9 cellular contexts compared by ENCODE assay signal in the genomic region with DNA sequence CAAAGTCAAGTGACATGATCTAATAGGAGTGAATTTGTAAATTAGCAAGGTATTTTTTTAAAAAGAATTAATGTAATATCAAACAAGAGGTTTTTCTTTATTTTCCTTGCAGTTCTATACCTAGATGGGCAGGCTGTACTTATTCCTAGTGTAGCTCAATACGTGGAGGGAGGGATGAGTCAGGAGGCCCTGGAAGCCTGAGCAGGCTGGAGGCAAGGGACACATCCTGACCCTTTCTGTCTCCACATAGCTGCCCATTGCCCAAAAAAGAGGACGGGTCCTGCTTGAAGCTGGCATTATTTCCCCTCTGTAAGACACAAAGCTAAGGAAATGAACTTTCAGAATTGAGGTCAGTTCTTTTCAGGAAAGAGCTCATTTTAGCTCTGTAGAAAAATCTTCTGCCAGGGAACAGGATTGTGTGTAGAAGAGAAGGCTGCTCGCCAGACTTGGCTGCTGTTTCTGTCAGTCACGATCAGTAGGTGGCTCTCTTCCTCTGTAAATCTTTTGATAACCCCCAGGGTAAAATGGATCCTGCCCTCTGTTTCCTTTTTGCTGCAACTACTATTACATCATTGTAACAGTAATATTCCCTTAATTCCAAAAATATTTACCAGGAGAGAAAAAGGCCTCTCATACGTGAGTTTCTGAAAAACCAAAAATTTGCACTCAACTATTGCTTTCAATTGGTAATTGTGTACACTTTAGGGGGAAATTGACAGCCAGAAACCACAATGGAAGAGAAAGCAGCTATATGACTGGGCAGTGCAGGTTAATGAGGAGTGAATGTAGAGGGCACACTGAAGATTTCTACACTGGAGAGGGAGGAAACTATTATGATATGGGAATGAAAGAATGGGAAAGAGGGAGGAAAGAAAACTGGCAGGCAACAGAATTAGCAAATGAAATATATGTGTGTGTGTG. TPM values are rescaled to one million over a fixed set of nuclear protein-coding genes. Genes with fewer than 3 reads are reported as not detected.
DNase-seq lines count a peak whose midpoint lies in the region; ATAC-seq and TF ChIP-seq lines count a peak whose summit lies in the region.
"Had no signal": no experiment of that assay in that cellular context is flagged by ENCODE, and none has a peak within 500 bp of the region (broad histone marks: within the 10 kb centered on the region; RNA-seq: fewer than 3 reads in every experiment).

No MANE protein-coding gene starts in this region.

- H3K36me3 ChIP-seq in NT2/D1 (ENCODE audit: insufficient read depth, insufficient read length, low read length) (no peaks in the 10 kb centered on the region), fibroblast of lung (ENCODE audit: control insufficient read depth, insufficient read depth, low read length) (no peaks in the 10 kb centered on the region), body of pancreas (replicated peaks in 1 of 2; ENCODE audit: insufficient read depth in 1 of 2, low read depth in 2 of 2) (no peaks in the 10 kb centered on the region)

- H3K4me1 ChIP-seq in NT2/D1 (ENCODE audit: insufficient read depth, insufficient read length) (no peaks in the 10 kb centered on the region), fibroblast of lung (ENCODE audit: control insufficient read depth, extremely low read depth, insufficient read depth, low read length) (no peaks in the 10 kb centered on the region), body of pancreas (no peaks in the 10 kb centered on the region)

- no peaks in the 10 kb centered on the region; the same call in 1 of the 2 replicates for H3K9me3 ChIP-seq in NT2/D1 (ENCODE audit: insufficient read depth, low read length)
- H3K9me3 ChIP-seq in fibroblast of lung (ENCODE audit: control insufficient read depth, insufficient read depth, low read depth, low read length) = no peaks in the 10 kb centered on the region
- H3K9me3 ChIP-seq in body of pancreas = no peaks in the 10 kb centered on the region

- peak; percentile 80 for ATAC-seq in GM19035 (IDR thresholded peaks at IDR 0.05; ENCODE audit: unreplicated experiment)
- peak; percentile 79 for ATAC-seq in HG03097 (IDR thresholded peaks at IDR 0.05; ENCODE audit: low FRiP score, unreplicated experiment)
- no peak for ATAC-seq in body of pancreas

- no peak for TF ChIP-seq POLR2A in body of pancreas (IDR thresholded peaks at IDR 0.05)

- H2AFZ ChIP-seq in fibroblast of lung (ENCODE audit: low read length) = no peak overlapping the region

- no peak overlapping the region for H3K9ac ChIP-seq in NT2/D1 (ENCODE audit: insufficient read length, low read depth)
- no peak overlapping the region for H3K9ac ChIP-seq in fibroblast of lung (ENCODE audit: insufficient read depth, low read length)

- no peak overlapping the region for H3K4me3 ChIP-seq in NT2/D1 (ENCODE audit: insufficient read length, low read depth)
- no peak overlapping the region for H3K4me3 ChIP-seq in fibroblast of lung (replicated peaks in 1 of 4; ENCODE audit: control extremely low read depth in 1 of 4, insufficient read depth in 1 of 4, low read depth in 3 of 4, low read length in 4 of 4)
- no peak overlapping the region for H3K4me3 ChIP-seq in body of pancreas

- no peaks in the 10 kb centered on the region for H4K20me1 ChIP-seq in fibroblast of lung (ENCODE audit: control insufficient read depth, extremely low read depth, insufficient read depth, low read length)

- H3K27me3 ChIP-seq in NT2/D1 (ENCODE audit: insufficient read depth, insufficient read length) (no peaks in the 10 kb centered on the region), fibroblast of lung (ENCODE audit: control insufficient read depth, insufficient read depth, low read length) (no peaks in the 10 kb centered on the region), body of pancreas (no peaks in the 10 kb centered on the region)

- H3K27ac ChIP-seq in fibroblast of lung (ENCODE audit: insufficient read depth, low read length) = no peak overlapping the region
- no peak overlapping the region for H3K27ac ChIP-seq in body of pancreas

- no peaks in the 10 kb centered on the region for H3K79me2 ChIP-seq in fibroblast of lung (ENCODE audit: control insufficient read depth, insufficient read depth, low read length)

- H3K4me2 ChIP-seq in fibroblast of lung (ENCODE audit: extremely low read depth, insufficient read depth, low read length) = no peak overlapping the region

- 12 to 19% methylated on average over 5 of the region's 5 CpGs for WGBS in body of pancreas, 2 donors

- TF ChIP-seq CTCF in fibroblast of lung (conservative IDR thresholded peaks at IDR 0.05 in 1 of 2, IDR thresholded peaks at IDR 0.05 in 1 of 2; ENCODE audit: low read depth in 1 of 2, low read length in 2 of 2) (no peak), body of pancreas (IDR thresholded peaks at IDR 0.05) (no peak)

- peak; percentile 57 for DNase-seq in DMS 273 (lab: John Stamatoyannopoulos, UW; ENCODE audit: unreplicated experiment)
- DNase-seq in NT2/D1 (ENCODE audit: low read depth, low spot score) = peak; percentile 22
- DNase-seq in fibroblast of lung (ENCODE audit: low read depth in 2 of 2) = peak; percentile 15 to 22
- peak; percentile 23 for DNase-seq in retina
- no peak for DNase-seq in body of pancreas
- DNase-seq in GM19238 (ENCODE audit: insufficient read length, low spot score) = no peak

- intact Hi-C loops in body of pancreas (cut with DNase I) = no loop called here

RNA-seq across cellular contexts. Expression of a gene that starts 12.3 kb away (rescaled TPM):
- not detected in 2 replicates for total RNA-seq in fibroblast of lung
- polyA plus RNA-seq in fibroblast of lung = not detected in 2 replicates
- polyA plus RNA-seq in fibroblast of lung (2012) = not detected in 2 replicates
- not detected in 2 replicates for polyA minus RNA-seq in fibroblast of lung (ENCODE audit: low replicate concordance)
- total RNA-seq in body of pancreas = not detected
- total RNA-seq: urinary bladder had no signal
- polyA plus RNA-seq: urinary bladder had no signal

RNA-seq across cellular contexts. Expression of a gene that starts 12.5 kb away (rescaled TPM):
- total RNA-seq in fibroblast of lung = not detected in 2 replicates
- not detected in 2 replicates for polyA plus RNA-seq in fibroblast of lung
- not detected in 2 replicates for polyA plus RNA-seq in fibroblast of lung (2012)
- not detected in 2 replicates for polyA minus RNA-seq in fibroblast of lung (ENCODE audit: low replicate concordance)
- not detected for total RNA-seq in body of pancreas
- total RNA-seq: urinary bladder had no signal
- polyA plus RNA-seq: urinary bladder had no signal

RNA-seq across cellular contexts. Expression of a gene that starts 33.4 kb away (rescaled TPM):
- total RNA-seq in fibroblast of lung (not detected in 2 replicates), body of pancreas (not detected)
- polyA plus RNA-seq in fibroblast of lung = not detected in 2 replicates
- polyA plus RNA-seq in fibroblast of lung (2012) = not detected in 2 replicates
- polyA minus RNA-seq in fibroblast of lung (ENCODE audit: low replicate concordance) = not detected in 2 replicates
- total RNA-seq: urinary bladder had no signal
- polyA plus RNA-seq: urinary bladder had no signal

RNA-seq across cellular contexts. Expression of a gene that starts 48.1 kb away (rescaled TPM):
- total RNA-seq in fibroblast of lung (not detected in 2 replicates), body of pancreas (not detected)
- not detected in 2 replicates for polyA plus RNA-seq in fibroblast of lung
- polyA plus RNA-seq in fibroblast of lung (2012) = not detected in 2 replicates
- not detected in 2 replicates for polyA minus RNA-seq in fibroblast of lung (ENCODE audit: low replicate concordance)
- total RNA-seq: urinary bladder had no signal
- polyA plus RNA-seq: urinary bladder had no signal

RNA-seq across cellular contexts. Expression of a gene that starts 53.0 kb away (rescaled TPM):
- total RNA-seq in fibroblast of lung = not detected in 2 replicates
- polyA plus RNA-seq in fibroblast of lung = not detected in 2 replicates
- not detected in 2 replicates for polyA plus RNA-seq in fibroblast of lung (2012)
- not detected in 2 replicates for polyA minus RNA-seq in fibroblast of lung (ENCODE audit: low replicate concordance)
- not detected for total RNA-seq in body of pancreas
- total RNA-seq: urinary bladder had no signal
- polyA plus RNA-seq: urinary bladder had no signal

Comparison
In these comparisons a context has a peak if more than half of its experiments do, and no peak if none do; other contexts are left out.
1. DNase-seq: peak in DMS 273 (single experiment), NT2/D1 (single experiment), fibroblast of lung (2 of 2) and retina (single experiment); none in body of pancreas (0 of 4) and GM19238 (single experiment).